9 cellular contexts compared by ENCODE assay signal in genomic region chr1:235831148-235831547, GRCh38. TPM values are rescaled to one million over a fixed set of nuclear protein-coding genes. Genes with fewer than 3 reads are reported as not detected.
DNase-seq lines count a peak whose midpoint lies in the region; ATAC-seq and TF ChIP-seq lines count a peak whose summit lies in the region.
"Had no signal": no experiment of that assay in that cellular context is flagged by ENCODE, and none has a peak within 500 bp of the region (broad histone marks: within the 10 kb centered on the region; RNA-seq: fewer than 3 reads in every experiment).

No MANE protein-coding gene starts in this region.

- H4K20me1 ChIP-seq in H9 (ENCODE audit: control insufficient read depth, insufficient read depth, insufficient read length), result no peaks in the 10 kb centered on the region

- no peaks in the 10 kb centered on the region for H3K79me2 ChIP-seq in H9 (ENCODE audit: insufficient read depth, low read length)

- no peak overlapping the region for H2BK20ac ChIP-seq in H9 (ENCODE audit: low read depth, low read length, poor library complexity, severe bottlenecking)

- no peak overlapping the region for H4K8ac ChIP-seq in H9 (replicated peaks; ENCODE audit: insufficient read length, low read depth, low read length)

- no peak overlapping the region for H2BK5ac ChIP-seq in H9 (ENCODE audit: insufficient read length, low read length)

- H3K9me3 Mint-ChIP-seq in naive thymus-derived CD8-positive, alpha-beta T cell, result no peaks in the 10 kb centered on the region
- H3K9me3 Mint-ChIP-seq in H9, result no peaks in the 10 kb centered on the region

- peak; percentile 94 for ATAC-seq in GM18907 (IDR thresholded peaks at IDR 0.05; ENCODE audit: unreplicated experiment)
- peak; percentile 79 for ATAC-seq in HG03135 (IDR thresholded peaks at IDR 0.05; ENCODE audit: unreplicated experiment)
- no peak for ATAC-seq in naive thymus-derived CD8-positive, alpha-beta T cell

- no peaks in the 10 kb centered on the region for H3K79me1 ChIP-seq in H9 (ENCODE audit: insufficient read depth, low read depth, low read length, poor library complexity, severe bottlenecking)

- no peaks in the 10 kb centered on the region for H3K27me3 ChIP-seq in neutrophil
- no peaks in the 10 kb centered on the region for H3K27me3 ChIP-seq in H9 (ENCODE audit: insufficient read depth, low read length)
- H3K27me3 ChIP-seq: adrenal gland had no signal

- H3T11ph ChIP-seq in H9 (ENCODE audit: low read length), result no peak overlapping the region

- peak; percentile 50 for DNase-seq in AG20443 (ENCODE audit: low spot score)
- DNase-seq in activated T-cell treated with anti-CD3 and anti-CD28 coated beads, Interleukin-2, amount 50 U/mL, for 48 hours, result peak; percentile 44 to 52
- no peak for DNase-seq in activated gamma-delta T cell (lab: John Stamatoyannopoulos, UW)
- DNase-seq in naive thymus-derived CD8-positive, alpha-beta T cell, result no peak
- no peak for DNase-seq in H9

- peaks cover 8 to 45% of the 10 kb centered on the region in 2 experiments for H3K4me1 ChIP-seq in neutrophil (ENCODE audit: control insufficient read depth in 1 of 2, insufficient read depth in 1 of 2, low read depth in 1 of 2, low read length in 1 of 2)
- H3K4me1 ChIP-seq in H9 (ENCODE audit: insufficient read depth, low read length), result no peaks in the 10 kb centered on the region

- no peak overlapping the region for H3K9ac ChIP-seq in H9 (ENCODE audit: extremely low read depth, insufficient read length, low read length)

- H4K5ac ChIP-seq in H9 (ENCODE audit: insufficient read length, low read depth, low read length), result no peak overlapping the region

- H2BK15ac ChIP-seq in H9 (ENCODE audit: low read depth, low read length), result no peak overlapping the region

- peak overlapping the region; percentile 69 for H3K27ac ChIP-seq in neutrophil
- H3K27ac ChIP-seq in H9 (ENCODE audit: insufficient read length, low read depth, low read length), result no peak overlapping the region
- H3K27ac ChIP-seq: adrenal gland had no signal

- H3K4me3 ChIP-seq in neutrophil (ENCODE audit: low read depth in 1 of 2, low read length in 1 of 2), result no peak overlapping the region
- H3K4me3 ChIP-seq: adrenal gland had no signal

- H2AK5ac ChIP-seq in H9 (ENCODE audit: insufficient read length, low read length), result no peak overlapping the region

- H3K27me3 Mint-ChIP-seq in naive thymus-derived CD8-positive, alpha-beta T cell, result no peaks in the 10 kb centered on the region
- H3K27me3 Mint-ChIP-seq in H9 (ENCODE audit: low read depth), result no peaks in the 10 kb centered on the region

- peak overlapping the region in 2 of 10 donors; percentile 22 to 64 for H3K27ac Mint-ChIP-seq in naive thymus-derived CD8-positive, alpha-beta T cell
- H3K27ac Mint-ChIP-seq in H9, result no peak overlapping the region

- no peak overlapping the region for H2AFZ ChIP-seq in H9 (ENCODE audit: low read length)

- no peak for TF ChIP-seq CTCF in neutrophil (IDR thresholded peaks at IDR 0.05)
- TF ChIP-seq CTCF in H9 (conservative IDR thresholded peaks at IDR 0.05), result no peak

- H3K4ac ChIP-seq in H9 (ENCODE audit: low read depth, low read length), result no peak overlapping the region

- H4K91ac ChIP-seq in H9 (ENCODE audit: insufficient read length, low read depth, low read length), result no peak overlapping the region

- no peaks in the 10 kb centered on the region for H3K23me2 ChIP-seq in H9 (ENCODE audit: insufficient read length, low read depth, low read length, poor library complexity, severe bottlenecking)

- peaks cover 0 to 15% (median 4%) of the 10 kb centered on the region in 4 donors for H3K4me1 Mint-ChIP-seq in naive thymus-derived CD8-positive, alpha-beta T cell
- no peaks in the 10 kb centered on the region for H3K4me1 Mint-ChIP-seq in H9

- no CpG with 5 or more reads among the region's 5 CpGs for WGBS in H9 (ENCODE audit: extremely low coverage, insufficient read length, low lambda C conversion rate)

- no peak overlapping the region for H3K4me2 ChIP-seq in H9 (ENCODE audit: insufficient read depth, insufficient read length, low read length)

- POLR2A ChIA-PET in naive thymus-derived CD8-positive, alpha-beta T cell (lab: Charles Lee), result no interaction called here

- no peak overlapping the region for H3K4me3 Mint-ChIP-seq in naive thymus-derived CD8-positive, alpha-beta T cell
- no peak overlapping the region for H3K4me3 Mint-ChIP-seq in H9

- H2BK120ac ChIP-seq in H9 (ENCODE audit: low read depth, low read length, poor library complexity, severe bottlenecking), result no peak overlapping the region

- H2BK12ac ChIP-seq in H9 (ENCODE audit: insufficient read length, low read depth, low read length), result no peak overlapping the region

- H3K9me3 ChIP-seq in neutrophil (no peaks in the 10 kb centered on the region), H9 (ENCODE audit: control insufficient read depth, low read depth, low read length) (no peaks in the 10 kb centered on the region)
- H3K9me3 ChIP-seq: adrenal gland had no signal

- no peak overlapping the region for H3K18ac ChIP-seq in H9 (ENCODE audit: insufficient read length, low read depth, low read length)

- no peak overlapping the region for H3K56ac ChIP-seq in H9 (ENCODE audit: insufficient read length, low read depth, low read length)

- peaks cover 0 to 34% (median 4%) of the 10 kb centered on the region in 3 donors for H3K36me3 Mint-ChIP-seq in naive thymus-derived CD8-positive, alpha-beta T cell
- no peaks in the 10 kb centered on the region for H3K36me3 Mint-ChIP-seq in H9 (ENCODE audit: insufficient read depth in 1 of 3, low read depth in 3 of 3)

- H3K14ac ChIP-seq in H9 (ENCODE audit: insufficient read depth, low read length), result no peak overlapping the region

- peaks cover 67% of the 10 kb centered on the region for H3K36me3 ChIP-seq in neutrophil

- H3K23ac ChIP-seq in H9 (ENCODE audit: insufficient read length, low read depth, low read length), result no peak overlapping the region

RNA-seq across cellular contexts. Expression of gene LYST, which starts 35.6 kb away (rescaled TPM):
- total RNA-seq in naive thymus-derived CD8-positive, alpha-beta T cell, result 10 to 100 TPM; 23.0 to 27.2 TPM
- polyA plus RNA-seq in naive thymus-derived CD8-positive, alpha-beta T cell, result 10 to 100 TPM in 1 of 3 donors, 1 to 10 TPM in 2; 6.4 to 10.9 (median 6.6) TPM
- total RNA-seq in H9 (2021), result 0.13 and 0.57 TPM in 2 replicates

Comparison
In these comparisons a context has a peak if more than half of its experiments do, and no peak if none do; other contexts are left out.
1. DNase-seq: peak in AG20443 (single experiment) and activated T-cell treated with anti-CD3 and anti-CD28 coated beads, Interleukin-2, amount 50 U/mL, for 48 hours (2 of 2); none in activated gamma-delta T cell (single experiment), naive thymus-derived CD8-positive, alpha-beta T cell (0 of 10) and H9 (single experiment).
2. ATAC-seq: peak in GM18907 (single experiment) and HG03135 (single experiment); none in naive thymus-derived CD8-positive, alpha-beta T cell (0 of 2).
3. RNA of gene LYST, which starts 35.6 kb away (total RNA-seq): 23.0 to 27.2 TPM in naive thymus-derived CD8-positive, alpha-beta T cell; 0.13 to 0.57 TPM in H9; every median in the first group is over 10 times any median in the second.